ENCODE assay signal across 1 cellular context in genomic region chr12:48883305-48884171, GRCh38.
TF ChIP-seq lines count a peak whose summit lies in the region.

No MANE protein-coding gene starts in this region.

TF ChIP-seq in HepG2, 621 proteins besides CTCF, POLR2A, EP300 and RAD21 (continued from another document and continues in another):
- TF ChIP-seq SMC3 (IDR thresholded peaks at IDR 0.05; ENCODE audit: low read length) (no peak), CENPX (CRISPR knock-in tag; IDR thresholded peaks at IDR 0.05) (no peak), HMGXB3 (CRISPR knock-in tag; IDR thresholded peaks at IDR 0.05; ENCODE audit: borderline replicate concordance) (no peak), RAD51 (IDR thresholded peaks at IDR 0.05; ENCODE audit: borderline replicate concordance) (no peak), ETV5 (CRISPR knock-in tag; IDR thresholded peaks at IDR 0.05; ENCODE audit: borderline replicate concordance) (no peak), GFI1 (CRISPR knock-in tag; IDR thresholded peaks at IDR 0.05; ENCODE audit: borderline replicate concordance) (no peak), KDM5A (IDR thresholded peaks at IDR 0.05; ENCODE audit: borderline replicate concordance, low read length) (no peak), AFF4 (CRISPR knock-in tag; IDR thresholded peaks at IDR 0.05) (no peak), ESRRA (CRISPR knock-in tag; IDR thresholded peaks at IDR 0.05; ENCODE audit: low read depth) (no peak; the same call in 1 of the 2 replicates), ZNF790 (CRISPR knock-in tag; IDR thresholded peaks at IDR 0.05; ENCODE audit: borderline replicate concordance) (no peak), CEBPZ (IDR thresholded peaks at IDR 0.05; ENCODE audit: low read length) (no peak), SP5 (CRISPR knock-in tag; IDR thresholded peaks at IDR 0.05; ENCODE audit: borderline replicate concordance, low read depth) (peak; percentile 73), E2F5 (CRISPR knock-in tag; conservative IDR thresholded peaks at IDR 0.05) (no peak), ZNF460 (CRISPR knock-in tag; IDR thresholded peaks at IDR 0.05; ENCODE audit: borderline replicate concordance) (no peak), ATF4 (CRISPR knock-in tag; IDR thresholded peaks at IDR 0.05) (no peak), IKZF1 (IDR thresholded peaks at IDR 0.05) (no peak), ZSCAN29 (CRISPR knock-in tag; conservative IDR thresholded peaks at IDR 0.05) (no peak), HIVEP1 (CRISPR knock-in tag; IDR thresholded peaks at IDR 0.05) (no peak), ZHX2 (IDR thresholded peaks at IDR 0.05; ENCODE audit: low read depth) (0 out of 2 replicates have a peak, but pooled peaks have one; percentile 18), ZHX2 (CRISPR knock-in tag; IDR thresholded peaks at IDR 0.05; ENCODE audit: borderline replicate concordance) (no peak), ZFX (CRISPR knock-in tag; IDR thresholded peaks at IDR 0.05; ENCODE audit: low read depth) (peak; percentile 61), TRIM22 (IDR thresholded peaks at IDR 0.05) (no peak), ZNF770 (CRISPR knock-in tag; IDR thresholded peaks at IDR 0.05) (0 out of 2 replicates have a peak, but pooled peaks have one; percentile 24), ZNF414 (CRISPR knock-in tag; IDR thresholded peaks at IDR 0.05) (no peak)
